Comparison of ENCODE assay signal across 8 cellular contexts in genomic region chr16:35431829-35432663, GRCh38.
DNase-seq lines count a peak whose midpoint lies in the region; ATAC-seq and TF ChIP-seq lines count a peak whose summit lies in the region.

No MANE protein-coding gene starts in this region.

- TF ChIP-seq CTCF in GM10266 (IDR thresholded peaks at IDR 0.05; ENCODE audit: control insufficient read depth, insufficient read depth, low read depth, missing control alignments) (peak; percentile 38), Panc1 (IDR thresholded peaks at IDR 0.05) (peak; percentile 68), foreskin keratinocyte (conservative IDR thresholded peaks at IDR 0.05) (peak; percentile 38)

- ATAC-seq in Panc1 (no peak), foreskin keratinocyte (no peak), GM19324 (IDR thresholded peaks at IDR 0.05; ENCODE audit: low FRiP score, unreplicated experiment) (no peak), GM21786 (IDR thresholded peaks at IDR 0.05; ENCODE audit: unreplicated experiment) (no peak), left cardiac atrium (no peak)

- no peak overlapping the region for H3K27ac ChIP-seq in Panc1 (ENCODE audit: low read length)
- no peak overlapping the region for H3K27ac ChIP-seq in foreskin keratinocyte

- POLR2A ChIA-PET in Panc1 (lab: Charles Lee) = no interaction called here

- intact Hi-C loops in Panc1 (cut with micrococcal nuclease; ENCODE audit: unreplicated experiment) = no loop called here
- intact Hi-C loops in left cardiac atrium (cut with DNase I) = no loop called here

- no peak overlapping the region for H3K4me3 ChIP-seq in Panc1 (ENCODE audit: low read depth in 2 of 2, low read length in 2 of 2)

- H3K9me3 ChIP-seq in Panc1 (ENCODE audit: control insufficient read depth, insufficient read depth, low read depth, low read length) = no peaks in the 10 kb centered on the region

- no peaks in the 10 kb centered on the region for H3K36me3 ChIP-seq in Panc1 (ENCODE audit: control insufficient read depth, insufficient read depth, low read length)

- H3K27me3 ChIP-seq in Panc1 (ENCODE audit: control insufficient read depth, insufficient read depth, low read length) (no peaks in the 10 kb centered on the region), foreskin keratinocyte (no peaks in the 10 kb centered on the region)

- CTCF ChIA-PET in Panc1 (lab: Charles Lee) = no interaction called here

- in situ Hi-C loops in Panc1 (cut with HindIII; ENCODE audit: low pct_unique_long_range_greater_than_20kb, low sequenced_read_pairs) = no loop called here

- DNase-seq in Ammon's horn (ENCODE audit: low spot score) (peak; percentile 9), GM10266 (ENCODE audit: extremely low spot score) (no peak), Panc1 (ENCODE audit: low read depth, low spot score) (peak; percentile 4), foreskin keratinocyte (no peak), glomerular visceral epithelial cell (ENCODE audit: extremely low spot score) (no peak), left cardiac atrium (no peak)

- H3K4me1 ChIP-seq in Panc1 (ENCODE audit: control insufficient read depth, insufficient read depth, low read length) = no peaks in the 10 kb centered on the region
- no peaks in the 10 kb centered on the region for H3K4me1 ChIP-seq in foreskin keratinocyte

- no TSS peak for BruUV-seq in Panc1 (replicated peaks; lab: Mats Ljungman, UMichigan)

Comparison
In these comparisons a context has a peak if more than half of its experiments do, and no peak if none do; other contexts are left out.
1. DNase-seq: peak in Ammon's horn (single experiment) and Panc1 (single experiment); none in GM10266 (single experiment), foreskin keratinocyte (0 of 2), glomerular visceral epithelial cell (single experiment) and left cardiac atrium (single experiment).
2. Peak in every context shown above with its lines, with median percentiles within 50 percentile points of each other: CTCF ChIP-seq.